In genomic region chr7:44999245-45000095, GRCh38 we compare ENCODE assay signal across 8 cellular contexts. TPM values are rescaled to one million over a fixed set of nuclear protein-coding genes. Genes with fewer than 3 reads are reported as not detected.
DNase-seq lines count a peak whose midpoint lies in the region; ATAC-seq and TF ChIP-seq lines count a peak whose summit lies in the region.

No MANE protein-coding gene starts in this region.

- H3K9me3 Mint-ChIP-seq in activated naive CD8-positive, alpha-beta T cell treated with anti-CD3 and anti-CD28 coated beads for 36 hours = no peaks in the 10 kb centered on the region
- no peaks in the 10 kb centered on the region for H3K9me3 Mint-ChIP-seq in osteocyte (ENCODE audit: unreplicated experiment)

- H3K36me3 Mint-ChIP-seq in activated naive CD8-positive, alpha-beta T cell treated with anti-CD3 and anti-CD28 coated beads for 36 hours = peaks cover 16% of the 10 kb centered on the region
- no peaks in the 10 kb centered on the region for H3K36me3 Mint-ChIP-seq in osteocyte (ENCODE audit: unreplicated experiment)

- POLR2A ChIA-PET in GM10248 (lab: Yijun Ruan, JAX) = interaction anchor here (0.6 to 2.0 kb wide), 6 partner anchors 14 to 93 kb away, joined by 3 to 13 read pairs (median 7); no protein-coding TSS in a partner anchor

- H3K36me3 ChIP-seq in thymus (ENCODE audit: control insufficient read depth, insufficient read depth) = peaks cover 4% of the 10 kb centered on the region

- H3K27ac ChIP-seq in thymus (ENCODE audit: low read depth) = peak overlapping the region; percentile 88

- intact Hi-C loops in head of caudate nucleus (cut with DNase I) = loop anchor here (1.0 to 5.0 kb wide), 2 partner anchors 90 to 113 kb away; partner anchors contain the start of gene TBRG4

- no peaks in the 10 kb centered on the region for H3K27me3 ChIP-seq in thymus (ENCODE audit: control insufficient read depth, insufficient read depth)

- H3K4me3 Mint-ChIP-seq in activated naive CD8-positive, alpha-beta T cell treated with anti-CD3 and anti-CD28 coated beads for 36 hours = peak overlapping the region; percentile 90
- H3K4me3 Mint-ChIP-seq in osteocyte (ENCODE audit: unreplicated experiment) = peak overlapping the region; percentile 91

- under 1% methylated on average over 66 of the region's 66 CpGs for WGBS in thymus

- H3K9me3 ChIP-seq in thymus (ENCODE audit: control insufficient read depth) = no peaks in the 10 kb centered on the region

- H3K27me3 Mint-ChIP-seq in activated naive CD8-positive, alpha-beta T cell treated with anti-CD3 and anti-CD28 coated beads for 36 hours = no peaks in the 10 kb centered on the region
- no peaks in the 10 kb centered on the region for H3K27me3 Mint-ChIP-seq in osteocyte (ENCODE audit: unreplicated experiment)

- DNase-seq in GM10248 (ENCODE audit: extremely low spot score) = peak; percentile 94
- peak; percentile 100 for DNase-seq in NCI-H1105 (lab: John Stamatoyannopoulos, UW)
- peak; percentile 95 for DNase-seq in SKM-1 (lab: John Stamatoyannopoulos, UW; ENCODE audit: unreplicated experiment)
- peak; percentile 100 for DNase-seq in activated naive CD8-positive, alpha-beta T cell treated with anti-CD3 and anti-CD28 coated beads for 36 hours
- peak; percentile 91 to 100 (median 99) for DNase-seq in head of caudate nucleus
- peak; percentile 100 for DNase-seq in osteocyte (ENCODE audit: extremely low spot score, unreplicated experiment)

- peak overlapping the region; percentile 68 for H3K4me3 ChIP-seq in thymus (ENCODE audit: low read length)

- CTCF ChIA-PET in GM10248 (lab: Yijun Ruan, JAX) = interaction anchor here (1.7 to 3.7 kb wide), 3 partner anchors 11 to 26 kb away, joined by 6 to 19 read pairs (median 18); no protein-coding TSS in a partner anchor

- H3K4me1 Mint-ChIP-seq in activated naive CD8-positive, alpha-beta T cell treated with anti-CD3 and anti-CD28 coated beads for 36 hours = peaks cover 47% of the 10 kb centered on the region
- peaks cover 22% of the 10 kb centered on the region for H3K4me1 Mint-ChIP-seq in osteocyte (ENCODE audit: unreplicated experiment)

- H3K4me1 ChIP-seq in thymus (ENCODE audit: control insufficient read depth, insufficient read depth, low read length) = peaks cover 32% of the 10 kb centered on the region

- TF ChIP-seq CTCF in GM10248 (IDR thresholded peaks at IDR 0.05; ENCODE audit: control extremely low read depth, extremely low read depth, low read depth, missing control alignments) (no peak), osteocyte (IDR thresholded peaks at IDR 0.05) (peak; percentile 40)

- H3K27ac Mint-ChIP-seq in activated naive CD8-positive, alpha-beta T cell treated with anti-CD3 and anti-CD28 coated beads for 36 hours = peak overlapping the region; percentile 93
- H3K27ac Mint-ChIP-seq in osteocyte (ENCODE audit: unreplicated experiment) = peak overlapping the region; percentile 94

- peak; percentile 66 for ATAC-seq in HG02623 (IDR thresholded peaks at IDR 0.05; ENCODE audit: unreplicated experiment)

RNA-seq across cellular contexts. Expression of gene CCM2, which starts 0.5 kb away (rescaled TPM):
- total RNA-seq in activated naive CD8-positive, alpha-beta T cell treated with anti-CD3 and anti-CD28 coated beads for 36 hours = 10 to 100 TPM; 50.8 to 51.6 TPM
- 41.4 and 42.3 TPM in 2 replicates for total RNA-seq in osteocyte
- polyA plus RNA-seq in thymus = 114 TPM

RNA-seq across cellular contexts. Expression of gene MYO1G, which starts 20.7 kb away (rescaled TPM):
- total RNA-seq in activated naive CD8-positive, alpha-beta T cell treated with anti-CD3 and anti-CD28 coated beads for 36 hours = 100 to 1,000 TPM; 302 to 306 TPM
- total RNA-seq in osteocyte = 0.05 TPM in 1 of 2 replicates, not detected in the other
- 56.2 TPM for polyA plus RNA-seq in thymus

Comparison
In these comparisons a context has a peak if more than half of its experiments do, and no peak if none do; other contexts are left out.
1. Peak in every context shown above with its lines: DNase-seq, ATAC-seq, H3K4me3 ChIP-seq and H3K27ac ChIP-seq.
2. RNA of gene MYO1G, which starts 20.7 kb away (total RNA-seq): 302 to 306 TPM in activated naive CD8-positive, alpha-beta T cell treated with anti-CD3 and anti-CD28 coated beads for 36 hours; 0.05 TPM in osteocyte; every median in the first group is over 100 times any median in the second.